ENCODE assay signal across 1 cellular context in genomic region chr11:57711414-57712255, GRCh38.
A peak's percentile ranks its signal among the peaks of the same experiment; 100 is the strongest.
TF ChIP-seq lines count a peak whose summit lies in the region.

Gene MED19, minus strand, starts transcription at chr11:57712215. Its CDS starts 36 bp downstream, at chr11:57712179.

TF ChIP-seq in H1, 55 proteins besides CTCF, POLR2A, EP300 and RAD21:
- TF ChIP-seq TBP (IDR thresholded peaks at IDR 0.05; ENCODE audit: low read depth, low read length) = peak; percentile 23; the same call in 1 of the 2 replicates
- peak in 1 of 2 experiments; percentile 73; a peak in 1 of 4 replicates for TF ChIP-seq HDAC2 (IDR thresholded peaks at IDR 0.05; ENCODE audit: borderline replicate concordance in 1 of 2, low read depth in 2 of 2, low read length in 2 of 2)
- peak; percentile 80 to 97; a peak in 1 of 4 replicates for TF ChIP-seq SIN3A (conservative IDR thresholded peaks at IDR 0.05 in 1 of 2, IDR thresholded peaks at IDR 0.05 in 1 of 2; ENCODE audit: low read depth in 1 of 2, low read length in 2 of 2)
- TF ChIP-seq TAF1 (IDR thresholded peaks at IDR 0.05; ENCODE audit: low read depth, low read length) = peak; percentile 61; the same call in 1 of the 2 replicates
- TF ChIP-seq BCL11A (IDR thresholded peaks at IDR 0.05; ENCODE audit: low read depth in 2 of 2, low read length in 2 of 2) = no peak
- peak; percentile 18 for TF ChIP-seq KDM4A (IDR thresholded peaks at IDR 0.05; ENCODE audit: low read depth, low read length, severe bottlenecking)
- no peak for TF ChIP-seq YY1 (IDR thresholded peaks at IDR 0.05; ENCODE audit: low read depth, low read length)
- TF ChIP-seq POLR2AphosphoS5 (IDR thresholded peaks at IDR 0.05; ENCODE audit: low read depth, low read length) = peak; percentile 76
- TF ChIP-seq SP1 (IDR thresholded peaks at IDR 0.05; ENCODE audit: low read depth, low read length) = 0 out of 2 replicates have a peak, but pooled peaks have one; percentile 24
- TF ChIP-seq ASH2L (IDR thresholded peaks at IDR 0.05; ENCODE audit: low read length) = peak; percentile 79
- TF ChIP-seq SAP30 (IDR thresholded peaks at IDR 0.05; ENCODE audit: insufficient read depth, insufficient replicate concordance, low read length) = peak; percentile 97
- peak; percentile 16; the same call in 1 of the 2 replicates for TF ChIP-seq MAX (IDR thresholded peaks at IDR 0.05)
- peak; percentile 83 for TF ChIP-seq PHF8 (conservative IDR thresholded peaks at IDR 0.05; ENCODE audit: low read depth, low read length)
- TF ChIP-seq CREB1 (IDR thresholded peaks at IDR 0.05) = no peak
- TF ChIP-seq TEAD4 (IDR thresholded peaks at IDR 0.05; ENCODE audit: low read depth, low read length) = peak; percentile 50; the same call in 1 of the 2 replicates
- TF ChIP-seq RXRA (IDR thresholded peaks at IDR 0.05; ENCODE audit: insufficient read depth, low read depth, low read length) = no peak
- no peak for TF ChIP-seq GTF2F1 (IDR thresholded peaks at IDR 0.05; ENCODE audit: borderline replicate concordance, low read depth, low read length)
- no peak for TF ChIP-seq ATF3 (IDR thresholded peaks at IDR 0.05; ENCODE audit: insufficient read depth, low read depth, low read length)
TF ChIP-seq in H1: peak in this region for 12.
